ENCODE assay signal across 9 cellular contexts in the genomic region with DNA sequence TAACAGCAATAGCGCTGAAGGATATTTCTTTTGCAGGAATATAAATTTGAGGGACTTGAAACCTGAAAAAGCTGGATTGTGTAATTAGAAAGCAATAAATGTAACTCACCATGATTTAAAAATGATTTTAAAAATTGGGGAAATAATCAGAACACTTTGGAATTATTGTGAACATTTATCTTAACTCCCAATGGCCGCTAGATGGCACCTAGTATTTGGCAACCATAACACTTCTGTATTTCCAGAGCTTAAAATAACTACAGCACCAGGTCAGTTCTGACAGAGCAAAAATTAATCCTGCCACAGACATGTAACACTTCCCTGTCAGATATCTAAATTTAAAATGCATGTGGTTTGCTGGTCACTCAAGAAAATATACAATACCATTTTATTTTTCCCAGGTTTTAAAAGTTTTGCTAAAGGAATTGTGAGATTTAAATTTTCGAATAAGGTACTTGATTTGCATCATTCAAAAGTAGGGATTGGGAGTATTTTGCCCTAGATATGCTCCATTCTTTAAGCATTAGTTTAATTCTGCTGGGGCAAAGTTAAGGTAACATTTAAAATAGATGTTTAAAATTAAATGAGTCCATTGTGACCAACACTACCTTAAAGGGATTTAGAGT.
DNase-seq lines count a peak whose midpoint lies in the region; ATAC-seq and TF ChIP-seq lines count a peak whose summit lies in the region.
"Had no signal": no experiment of that assay in that cellular context is flagged by ENCODE, and none has a peak within 500 bp of the region (broad histone marks: within the 10 kb centered on the region; RNA-seq: fewer than 3 reads in every experiment).

No MANE protein-coding gene starts in this region.

- H3K4me3 Mint-ChIP-seq in chondrocyte (ENCODE audit: unreplicated experiment) = no peak overlapping the region
- H3K4me3 Mint-ChIP-seq: T-helper 1 cell treated with Interleukin-12 subunit alpha and Interleukin-12 subunit beta and Interleukin-4 antibody, amounts not matched to agents 30 μg/mL and 1 μg/mL, for 36 hours had no signal

- no peaks in the 10 kb centered on the region for H3K36me3 Mint-ChIP-seq in chondrocyte (ENCODE audit: low read depth)

- ATAC-seq in GM19468 (IDR thresholded peaks at IDR 0.05; ENCODE audit: extremely low read depth, unreplicated experiment) (peak; percentile 69), HG03457 (IDR thresholded peaks at IDR 0.05; ENCODE audit: unreplicated experiment) (peak; percentile 74)

- peaks cover 2% of the 10 kb centered on the region for H3K9me3 Mint-ChIP-seq in chondrocyte (ENCODE audit: low read depth)
- H3K9me3 Mint-ChIP-seq: T-helper 1 cell treated with Interleukin-12 subunit alpha and Interleukin-12 subunit beta and Interleukin-4 antibody, amounts not matched to agents 30 μg/mL and 1 μg/mL, for 36 hours had no signal

- peak overlapping the region; percentile 84 for H3K27ac Mint-ChIP-seq in chondrocyte (ENCODE audit: unreplicated experiment)
- H3K27ac Mint-ChIP-seq: T-helper 1 cell treated with Interleukin-12 subunit alpha and Interleukin-12 subunit beta and Interleukin-4 antibody, amounts not matched to agents 30 μg/mL and 1 μg/mL, for 36 hours had no signal

- H3K27me3 Mint-ChIP-seq in chondrocyte (ENCODE audit: low read depth) = no peaks in the 10 kb centered on the region

- peak; percentile 44 for DNase-seq in DMS 273 treated with DMSO at 0.1 percent for 48 hours (lab: John Stamatoyannopoulos, UW)
- DNase-seq in NCI-H82 (lab: John Stamatoyannopoulos, UW) = peak; percentile 77
- no peak for DNase-seq in chondrocyte (ENCODE audit: low spot score)
- peak; percentile 65 for DNase-seq in medulla oblongata (ENCODE audit: extremely low spot score)
- DNase-seq in effector CD4-positive, alpha-beta T cell = no peak
- no peak for DNase-seq in central memory CD4-positive, alpha-beta T cell

- TF ChIP-seq CTCF in chondrocyte (IDR thresholded peaks at IDR 0.05) = peak; percentile 94

- H3K4me1 Mint-ChIP-seq in chondrocyte (ENCODE audit: low read depth) = peaks cover 17% of the 10 kb centered on the region

Comparison
In these comparisons a context has a peak if more than half of its experiments do, and no peak if none do; other contexts are left out.
1. DNase-seq: peak in DMS 273 treated with DMSO at 0.1 percent for 48 hours (single experiment), NCI-H82 (single experiment) and medulla oblongata (single experiment); none in chondrocyte (single experiment), effector CD4-positive, alpha-beta T cell (single experiment) and central memory CD4-positive, alpha-beta T cell (single experiment).